In the genomic region with DNA sequence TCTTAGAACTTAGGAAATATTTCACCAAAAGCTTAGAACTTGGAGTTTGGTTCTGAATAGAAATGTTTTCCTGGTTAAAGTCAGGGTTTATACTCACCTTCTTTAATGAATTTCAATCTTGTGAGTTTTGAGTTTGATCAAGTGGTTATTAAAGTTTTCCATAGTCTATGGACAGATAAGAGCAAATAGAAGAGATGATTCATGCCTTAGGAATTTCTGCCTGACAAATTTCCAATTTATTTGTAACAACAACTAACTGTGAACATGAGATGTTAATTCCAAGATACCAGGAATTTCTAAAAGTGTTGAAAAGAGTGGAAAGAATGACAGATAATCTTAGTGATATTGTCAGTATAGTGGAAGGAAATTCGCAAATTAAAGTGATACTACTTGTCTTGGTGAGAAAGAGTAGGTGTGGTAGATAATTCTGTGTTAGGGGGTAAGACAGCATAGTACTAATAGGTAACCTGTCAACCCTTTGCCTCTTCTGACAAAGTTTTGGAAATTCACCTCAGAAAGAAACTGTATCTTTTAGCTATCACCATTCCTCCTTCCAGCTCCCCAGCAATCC, we compare ENCODE assay signal across 1 cellular context.
TF ChIP-seq lines count a peak whose summit lies in the region.

No MANE protein-coding gene starts in this region.

TF ChIP-seq in HepG2, 621 proteins besides CTCF, POLR2A, EP300 and RAD21 (continued from another document):
- TF ChIP-seq, protein P1, sequence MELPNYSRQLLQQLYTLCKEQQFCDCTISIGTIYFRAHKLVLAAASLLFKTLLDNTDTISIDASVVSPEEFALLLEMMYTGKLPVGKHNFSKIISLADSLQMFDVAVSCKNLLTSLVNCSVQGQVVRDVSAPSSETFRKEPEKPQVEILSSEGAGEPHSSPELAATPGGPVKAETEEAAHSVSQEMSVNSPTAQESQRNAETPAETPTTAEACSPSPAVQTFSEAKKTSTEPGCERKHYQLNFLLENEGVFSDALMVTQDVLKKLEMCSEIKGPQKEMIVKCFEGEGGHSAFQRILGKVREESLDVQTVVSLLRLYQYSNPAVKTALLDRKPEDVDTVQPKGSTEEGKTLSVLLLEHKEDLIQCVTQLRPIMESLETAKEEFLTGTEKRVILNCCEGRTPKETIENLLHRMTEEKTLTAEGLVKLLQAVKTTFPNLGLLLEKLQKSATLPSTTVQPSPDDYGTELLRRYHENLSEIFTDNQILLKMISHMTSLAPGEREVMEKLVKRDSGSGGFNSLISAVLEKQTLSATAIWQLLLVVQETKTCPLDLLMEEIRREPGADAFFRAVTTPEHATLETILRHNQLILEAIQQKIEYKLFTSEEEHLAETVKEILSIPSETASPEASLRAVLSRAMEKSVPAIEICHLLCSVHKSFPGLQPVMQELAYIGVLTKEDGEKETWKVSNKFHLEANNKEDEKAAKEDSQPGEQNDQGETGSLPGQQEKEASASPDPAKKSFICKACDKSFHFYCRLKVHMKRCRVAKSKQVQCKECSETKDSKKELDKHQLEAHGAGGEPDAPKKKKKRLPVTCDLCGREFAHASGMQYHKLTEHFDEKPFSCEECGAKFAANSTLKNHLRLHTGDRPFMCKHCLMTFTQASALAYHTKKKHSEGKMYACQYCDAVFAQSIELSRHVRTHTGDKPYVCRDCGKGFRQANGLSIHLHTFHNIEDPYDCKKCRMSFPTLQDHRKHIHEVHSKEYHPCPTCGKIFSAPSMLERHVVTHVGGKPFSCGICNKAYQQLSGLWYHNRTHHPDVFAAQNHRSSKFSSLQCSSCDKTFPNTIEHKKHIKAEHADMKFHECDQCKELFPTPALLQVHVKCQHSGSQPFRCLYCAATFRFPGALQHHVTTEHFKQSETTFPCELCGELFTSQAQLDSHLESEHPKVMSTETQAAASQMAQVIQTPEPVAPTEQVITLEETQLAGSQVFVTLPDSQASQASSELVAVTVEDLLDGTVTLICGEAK (IDR thresholded peaks at IDR 0.05), result 0 out of 2 replicates have a peak, but pooled peaks have one; percentile 7
- TF ChIP-seq, protein P1 (CRISPR knock-in tag; IDR thresholded peaks at IDR 0.05), result no peak
